In genomic region chr15:74432271-74432967, GRCh38 we compare ENCODE assay signal across 8 cellular contexts. TPM values are rescaled to one million over a fixed set of nuclear protein-coding genes. Genes with fewer than 3 reads are reported as not detected.
DNase-seq lines count a peak whose midpoint lies in the region; ATAC-seq lines count a peak whose summit lies in the region.

No MANE protein-coding gene starts in this region.

- H3K9me3 ChIP-seq in iPS-15b (ENCODE audit: control insufficient read depth, insufficient read depth, low read length): no peaks in the 10 kb centered on the region
- H3K9me3 ChIP-seq in aorta (ENCODE audit: control insufficient read depth, low read length): no peaks in the 10 kb centered on the region

- POLR2A ChIA-PET in activated CD4-positive, alpha-beta T cell treated with anti-CD3 and anti-CD28 coated beads, Interleukin-2, amount 10 ng/mL, durations not matched to agents 7 days and 5 days (lab: Charles Lee): no interaction called here
- POLR2A ChIA-PET in activated CD8-positive, alpha-beta T cell treated with anti-CD3 and anti-CD28 coated beads, Interleukin-2, amount 10 ng/mL, durations not matched to agents 7 days and 5 days (lab: Charles Lee): interaction anchor here (0.6 to 4.2 kb wide), 6 partner anchors 29 to 54 kb away, joined by 3 to 35 read pairs (median 13); no protein-coding TSS in a partner anchor

- H3K27ac ChIP-seq in substantia nigra (ENCODE audit: low read depth, low read length, poor library complexity, severe bottlenecking) (peak overlapping the region; percentile 93), aorta (ENCODE audit: low read depth in 1 of 2, low read length in 2 of 2) (no peak overlapping the region)

- CTCF ChIA-PET in activated CD4-positive, alpha-beta T cell treated with anti-CD3 and anti-CD28 coated beads, Interleukin-2, amount 10 ng/mL, durations not matched to agents 7 days and 5 days (lab: Charles Lee): interaction anchor here (0.5 to 2.7 kb wide), 14 partner anchors 9 to 463 kb away, joined by 3 to 20 read pairs (median 4); partner anchors contain the start of genes ARID3B and UBL7
- CTCF ChIA-PET in activated CD8-positive, alpha-beta T cell treated with anti-CD3 and anti-CD28 coated beads, Interleukin-2, amount 10 ng/mL, durations not matched to agents 7 days and 5 days (lab: Charles Lee): interaction anchor here (1.1 to 27.0 kb wide), 5 partner anchors 12 to 53 kb away, joined by 3 to 677 read pairs (median 7); no protein-coding TSS in a partner anchor

- ATAC-seq in activated CD8-positive, alpha-beta T cell treated with anti-CD3 and anti-CD28 coated beads, Interleukin-2, amount 10 ng/mL, durations not matched to agents 7 days and 5 days: no peak
- ATAC-seq in aorta (ENCODE audit: low FRiP score): no peak

- peak overlapping the region; percentile 69 for H3K4me3 Mint-ChIP-seq in activated CD4-positive, alpha-beta T cell treated with anti-CD3 and anti-CD28 coated beads, Interleukin-2, amount 10 ng/mL, durations not matched to agents 7 days and 5 days
- H3K4me3 Mint-ChIP-seq in activated CD8-positive, alpha-beta T cell treated with anti-CD3 and anti-CD28 coated beads, Interleukin-2, amount 10 ng/mL, durations not matched to agents 7 days and 5 days: peak overlapping the region; percentile 83

- peaks cover 21% of the 10 kb centered on the region for H3K27me3 ChIP-seq in iPS-15b (ENCODE audit: control insufficient read depth, insufficient read depth, low read length)
- H3K27me3 ChIP-seq in aorta (ENCODE audit: control insufficient read depth in 1 of 2, insufficient read depth in 2 of 2, low read length in 1 of 2): no peaks in the 10 kb centered on the region

- H3K9ac ChIP-seq in iPS-15b (ENCODE audit: low read depth, low read length): no peak overlapping the region

- no peaks in the 10 kb centered on the region for H3K9me3 Mint-ChIP-seq in activated CD4-positive, alpha-beta T cell treated with anti-CD3 and anti-CD28 coated beads, Interleukin-2, amount 10 ng/mL, durations not matched to agents 7 days and 5 days
- no peaks in the 10 kb centered on the region for H3K9me3 Mint-ChIP-seq in activated CD8-positive, alpha-beta T cell treated with anti-CD3 and anti-CD28 coated beads, Interleukin-2, amount 10 ng/mL, durations not matched to agents 7 days and 5 days (ENCODE audit: insufficient read depth)

- peaks cover 4% of the 10 kb centered on the region for H3K27me3 Mint-ChIP-seq in activated CD4-positive, alpha-beta T cell treated with anti-CD3 and anti-CD28 coated beads, Interleukin-2, amount 10 ng/mL, durations not matched to agents 7 days and 5 days
- H3K27me3 Mint-ChIP-seq in activated CD8-positive, alpha-beta T cell treated with anti-CD3 and anti-CD28 coated beads, Interleukin-2, amount 10 ng/mL, durations not matched to agents 7 days and 5 days (ENCODE audit: low read depth): no peaks in the 10 kb centered on the region

- H3K27ac Mint-ChIP-seq in activated CD4-positive, alpha-beta T cell treated with anti-CD3 and anti-CD28 coated beads, Interleukin-2, amount 10 ng/mL, durations not matched to agents 7 days and 5 days: peak overlapping the region; percentile 60
- peak overlapping the region; percentile 73 for H3K27ac Mint-ChIP-seq in activated CD8-positive, alpha-beta T cell treated with anti-CD3 and anti-CD28 coated beads, Interleukin-2, amount 10 ng/mL, durations not matched to agents 7 days and 5 days

- no peak for DNase-seq in activated CD4-positive, alpha-beta T cell treated with anti-CD3 and anti-CD28 coated beads, Interleukin-2, amount 10 ng/mL, durations not matched to agents 7 days and 5 days
- no peak for DNase-seq in activated CD4-positive, alpha-beta T cell treated with anti-CD3 and anti-CD28 coated beads for 48 hours
- no peak for DNase-seq in activated CD8-positive, alpha-beta T cell treated with anti-CD3 and anti-CD28 coated beads, Interleukin-2, amount 10 ng/mL, durations not matched to agents 7 days and 5 days
- DNase-seq in substantia nigra (lab: John Stamatoyannopoulos, UW) (peak in 1 of 49 donors; percentile 72), HPDE6-E6E7 (ENCODE audit: extremely low spot score) (no peak), aorta (no peak), SHP77 (lab: John Stamatoyannopoulos, UW) (no peak)

- H3K36me3 Mint-ChIP-seq in activated CD4-positive, alpha-beta T cell treated with anti-CD3 and anti-CD28 coated beads, Interleukin-2, amount 10 ng/mL, durations not matched to agents 7 days and 5 days (ENCODE audit: low read depth): no peaks in the 10 kb centered on the region
- H3K36me3 Mint-ChIP-seq in activated CD8-positive, alpha-beta T cell treated with anti-CD3 and anti-CD28 coated beads, Interleukin-2, amount 10 ng/mL, durations not matched to agents 7 days and 5 days (ENCODE audit: low read depth): peaks cover 5% of the 10 kb centered on the region

- H3K4me1 ChIP-seq in iPS-15b (ENCODE audit: control insufficient read depth, insufficient read depth, low read length) (peaks cover 8% of the 10 kb centered on the region), aorta (ENCODE audit: control insufficient read depth in 1 of 2, insufficient read depth in 2 of 2, low read length in 2 of 2) (no peaks in the 10 kb centered on the region)

- 25 to 27% methylated on average over 21 of the region's 21 CpGs for WGBS in aorta, 2 donors

- intact Hi-C loops in aorta (cut with DNase I): no loop called here

- H3K36me3 ChIP-seq in iPS-15b (ENCODE audit: control insufficient read depth, insufficient read depth, low read length) (no peaks in the 10 kb centered on the region), aorta (ENCODE audit: control insufficient read depth in 1 of 2, insufficient read depth in 2 of 2, low read length in 1 of 2) (no peaks in the 10 kb centered on the region)

- H3K4me3 ChIP-seq in iPS-15b (ENCODE audit: low read depth, low read length) (peak overlapping the region; percentile 77), aorta (ENCODE audit: low read length in 2 of 2) (no peak overlapping the region)

- peaks cover 41% of the 10 kb centered on the region for H3K4me1 Mint-ChIP-seq in activated CD4-positive, alpha-beta T cell treated with anti-CD3 and anti-CD28 coated beads, Interleukin-2, amount 10 ng/mL, durations not matched to agents 7 days and 5 days
- peaks cover 81% of the 10 kb centered on the region for H3K4me1 Mint-ChIP-seq in activated CD8-positive, alpha-beta T cell treated with anti-CD3 and anti-CD28 coated beads, Interleukin-2, amount 10 ng/mL, durations not matched to agents 7 days and 5 days (ENCODE audit: low read depth)

RNA-seq across cellular contexts. Expression of gene SEMA7A, which starts 1.3 kb away (rescaled TPM):
- total RNA-seq in activated CD4-positive, alpha-beta T cell treated with anti-CD3 and anti-CD28 coated beads, Interleukin-2, amount 10 ng/mL, durations not matched to agents 7 days and 5 days: 1 to 10 TPM; 2.7 to 3.5 TPM
- total RNA-seq in activated CD8-positive, alpha-beta T cell treated with anti-CD3 and anti-CD28 coated beads, Interleukin-2, amount 10 ng/mL, durations not matched to agents 7 days and 5 days: 10 to 100 TPM; 16.1 to 16.9 TPM
- total RNA-seq in aorta: 1 to 10 TPM; 2.3 to 4.1 TPM
- 1 to 10 TPM in 1 of 2 donors, under 1 TPM in 1; 0.54 to 1.8 TPM for polyA plus RNA-seq in aorta

RNA-seq across cellular contexts. Expression of gene UBL7, which starts 28.5 kb away (rescaled TPM):
- 10 to 100 TPM; 52.2 to 53.7 TPM for total RNA-seq in activated CD4-positive, alpha-beta T cell treated with anti-CD3 and anti-CD28 coated beads, Interleukin-2, amount 10 ng/mL, durations not matched to agents 7 days and 5 days
- total RNA-seq in activated CD8-positive, alpha-beta T cell treated with anti-CD3 and anti-CD28 coated beads, Interleukin-2, amount 10 ng/mL, durations not matched to agents 7 days and 5 days: 10 to 100 TPM; 60.8 to 71.4 TPM
- total RNA-seq in aorta: 10 to 100 TPM; 25.1 to 27.0 TPM
- polyA plus RNA-seq in aorta: 10 to 100 TPM; 28.9 to 45.3 TPM
